In genomic region chr10:132103116-132103910, GRCh38 we compare ENCODE assay signal across 23 cellular contexts. TPM values are rescaled to one million over a fixed set of nuclear protein-coding genes. Genes with fewer than 3 reads are reported as not detected.
A peak's percentile ranks its signal among the peaks of the same experiment; 100 is the strongest.
DNase-seq lines count a peak whose midpoint lies in the region; ATAC-seq lines count a peak whose summit lies in the region.
"Had no signal": no experiment of that assay in that cellular context is flagged by ENCODE, and none has a peak within 500 bp of the region (broad histone marks: within the 10 kb centered on the region; RNA-seq: fewer than 3 reads in every experiment).

No MANE protein-coding gene starts in this region.

- H3K4me3 ChIP-seq in H7 (ENCODE audit: insufficient read depth, low read depth, low read length) = no peak overlapping the region
- H3K4me3 ChIP-seq: SK-N-MC had no signal

- H3K36me3 ChIP-seq in H7 (replicated peaks; ENCODE audit: control insufficient read depth, insufficient read depth, low read length) = no peaks in the 10 kb centered on the region

- peak; percentile 16 for DNase-seq in DMS53 (lab: John Stamatoyannopoulos, UW)
- no peak for DNase-seq in DMS53 treated with DMSO at 0.1 percent for 48 hours (lab: John Stamatoyannopoulos, UW; ENCODE audit: unreplicated experiment)
- peak; percentile 15 for DNase-seq in H7
- DNase-seq in islet precursor cell = peak; percentile 37
- peak; percentile 7 for DNase-seq in stimulated activated CD8-positive, alpha-beta memory T cell treated with anti-CD3 and anti-CD28 coated beads, Interleukin-4, amount 100 ng/mL, for 48 hours
- DNase-seq in HT-29 (ENCODE audit: low spot score) = no peak
- DNase-seq in H4 (ENCODE audit: low spot score) = no peak
- DNase-seq: AML-193; CD4-positive, CD25-positive, alpha-beta regulatory T cell; COR-L47; DMS 273 treated with DMSO at 0.1 percent for 48 hours; GF-D8; KG1; NCI-H1105 treated with DMSO at 0.1 percent for 48 hours; NCI-H1694; NCI-H510A; NCI-H748 treated with DMSO at 0.1 percent for 48 hours; NK-92 treated with Interleukin-12 subunit alpha and Interleukin-12 subunit beta, amount 100 ng/mL, for 24 hours; SHP77 had no signal

- ATAC-seq in HG03432 (IDR thresholded peaks at IDR 0.05; ENCODE audit: unreplicated experiment) = no peak
- ATAC-seq: HCT116 had no signal

- no peaks in the 10 kb centered on the region for H3K27me3 ChIP-seq in H7 (ENCODE audit: control insufficient read depth, insufficient read depth, low read length)

RNA-seq across cellular contexts. Expression of gene JAKMIP3, which starts 37.6 kb away (rescaled TPM):
- 0.42 and 0.63 TPM in 2 replicates for total RNA-seq in H7 (2014; rRNA removed; shearing (Covaris generic))
- 0.08 TPM in 1 of 2 replicates, not detected in the other for total RNA-seq in HT-29 (2014; rRNA removed; shearing (Covaris generic))
- total RNA-seq in H4 (2014; rRNA removed; shearing (Covaris generic)) = 0.43 and 0.81 TPM in 2 replicates
- total RNA-seq: RPMI7951 had no signal

Comparison
In these comparisons a context has a peak if more than half of its experiments do, and no peak if none do; other contexts are left out.
1. DNase-seq: peak in DMS53 (single experiment), H7 (single experiment), islet precursor cell (single experiment) and stimulated activated CD8-positive, alpha-beta memory T cell treated with anti-CD3 and anti-CD28 coated beads, Interleukin-4, amount 100 ng/mL, for 48 hours (single experiment); none in DMS53 treated with DMSO at 0.1 percent for 48 hours (single experiment), HT-29 (single experiment) and H4 (single experiment).